ENCODE assay signal across 12 cellular contexts in genomic region chr22:46653596-46653995, GRCh38. TPM values are rescaled to one million over a fixed set of nuclear protein-coding genes. Genes with fewer than 3 reads are reported as not detected.
DNase-seq lines count a peak whose midpoint lies in the region; ATAC-seq, FAIRE-seq and TF ChIP-seq lines count a peak whose summit lies in the region.
"Had no signal": no experiment of that assay in that cellular context is flagged by ENCODE, and none has a peak within 500 bp of the region (broad histone marks: within the 10 kb centered on the region; RNA-seq: fewer than 3 reads in every experiment).

No MANE protein-coding gene starts in this region.

- H3K4me3 Mint-ChIP-seq in activated CD4-positive, alpha-beta memory T cell treated with anti-CD3 and anti-CD28 coated beads for 36 hours, result no peak overlapping the region
- no peak overlapping the region for H3K4me3 Mint-ChIP-seq in CD4-positive, alpha-beta memory T cell

- no peak overlapping the region for H2AFZ ChIP-seq in HepG2 (ENCODE audit: low read length)

- TF ChIP-seq POLR2A in HepG2 (IDR thresholded peaks at IDR 0.05; ENCODE audit: insufficient read depth in 1 of 2, low read depth in 2 of 2, low read length in 2 of 2), result no peak

- H3K36me3 ChIP-seq in BLaER1 (peaks cover 21% of the 10 kb centered on the region; the same call in 1 of the 2 replicates), GM06990 (ENCODE audit: control insufficient read depth, insufficient read depth, low read length) (no peaks in the 10 kb centered on the region), HepG2 (replicated peaks in 1 of 2; ENCODE audit: control insufficient read depth in 1 of 2, insufficient read depth in 2 of 2, low read length in 2 of 2) (no peaks in the 10 kb centered on the region)
- no peaks in the 10 kb centered on the region for H3K36me3 ChIP-seq in CD4-positive, alpha-beta memory T cell (ENCODE audit: insufficient read depth, low read length)

- intact Hi-C loops in activated CD4-positive, alpha-beta memory T cell treated with anti-CD3 and anti-CD28 coated beads for 36 hours (cut with micrococcal nuclease), result loop anchor here (1.0 kb wide), 1 partner anchor 21 kb away; no protein-coding TSS in a partner anchor
- intact Hi-C loops in HepG2 (cut with micrococcal nuclease; ENCODE audit: unreplicated experiment), result loop anchor here (2.0 to 5.0 kb wide), 2 partner anchors 41 to 76 kb away; no protein-coding TSS in a partner anchor
- intact Hi-C loops in CD4-positive, alpha-beta memory T cell (cut with micrococcal nuclease), result no loop called here

- peak overlapping the region; percentile 82 for H3K27ac Mint-ChIP-seq in activated CD4-positive, alpha-beta memory T cell treated with anti-CD3 and anti-CD28 coated beads for 36 hours
- no peak overlapping the region for H3K27ac Mint-ChIP-seq in CD4-positive, alpha-beta memory T cell

- no peak for ATAC-seq in HepG2
- no peak for ATAC-seq in GM21825 (IDR thresholded peaks at IDR 0.05; ENCODE audit: unreplicated experiment)
- ATAC-seq in GM19455 (IDR thresholded peaks at IDR 0.05; ENCODE audit: unreplicated experiment), result no peak

- H3K4me1 Mint-ChIP-seq in activated CD4-positive, alpha-beta memory T cell treated with anti-CD3 and anti-CD28 coated beads for 36 hours (ENCODE audit: low read depth), result peaks cover 28% of the 10 kb centered on the region
- H3K4me1 Mint-ChIP-seq in CD4-positive, alpha-beta memory T cell, result peaks cover 7 to 26% (median 16%) of the 10 kb centered on the region in 4 donors

- TF ChIP-seq RAD21 in HepG2 (CRISPR knock-in tag; IDR thresholded peaks at IDR 0.05), result no peak

- no peaks in the 10 kb centered on the region for H3K27me3 Mint-ChIP-seq in activated CD4-positive, alpha-beta memory T cell treated with anti-CD3 and anti-CD28 coated beads for 36 hours
- no peaks in the 10 kb centered on the region for H3K27me3 Mint-ChIP-seq in CD4-positive, alpha-beta memory T cell

- no peaks in the 10 kb centered on the region for H3K79me2 ChIP-seq in HepG2 (ENCODE audit: insufficient read depth, low read length)

- H4K20me1 ChIP-seq in BLaER1, result peaks cover 96% of the 10 kb centered on the region
- no peaks in the 10 kb centered on the region; the same call in 1 of the 2 replicates for H4K20me1 ChIP-seq in HepG2 (ENCODE audit: insufficient read depth, low read length)

- FAIRE-seq in HepG2 (lab: Jason Lieb, UNC), result no peak
- FAIRE-seq: colon had no signal

- H3K9ac ChIP-seq in BLaER1 (0 out of 2 replicates have a peak overlapping the region, but pooled peaks have one; percentile 8), HepG2 (ENCODE audit: insufficient read depth, low read depth, low read length) (peak overlapping the region; percentile 53; the same call in 1 of the 2 replicates)

- H3K4me3 ChIP-seq in BLaER1 (0 out of 2 replicates have a peak overlapping the region, but pooled peaks have one; percentile 28), GM06990 (replicated peaks; ENCODE audit: low read depth, low read length) (no peak overlapping the region), HepG2 (replicated peaks in 1 of 3; ENCODE audit: insufficient read depth in 1 of 3, low read depth in 2 of 3, low read length in 3 of 3) (no peak overlapping the region)
- H3K4me3 ChIP-seq in CD4-positive, alpha-beta memory T cell (ENCODE audit: low read length in 2 of 2), result no peak overlapping the region

- CTCF ChIA-PET in activated CD4-positive, alpha-beta memory T cell treated with anti-CD3 and anti-CD28 coated beads for 36 hours (lab: Charles Lee), result no interaction called here
- CTCF ChIA-PET in HepG2 (lab: Yijun Ruan, JAX; ENCODE audit: low intra/inter-chr PET ratio, low total read pairs), result no interaction called here
- CTCF ChIA-PET in CD4-positive, alpha-beta memory T cell (lab: Charles Lee; ENCODE audit: partially characterized antibody), result no interaction called here

- H3K9me3 Mint-ChIP-seq in activated CD4-positive, alpha-beta memory T cell treated with anti-CD3 and anti-CD28 coated beads for 36 hours, result no peaks in the 10 kb centered on the region
- no peaks in the 10 kb centered on the region for H3K9me3 Mint-ChIP-seq in CD4-positive, alpha-beta memory T cell

- peaks cover 93% of the 10 kb centered on the region for H3K4me1 ChIP-seq in BLaER1
- H3K4me1 ChIP-seq in HepG2 (ENCODE audit: insufficient read depth, low read length), result peaks cover 68% of the 10 kb centered on the region
- H3K4me1 ChIP-seq in CD4-positive, alpha-beta memory T cell (ENCODE audit: insufficient read depth, low read length), result peaks cover 11% of the 10 kb centered on the region

- peaks cover 2% of the 10 kb centered on the region for H3K36me3 Mint-ChIP-seq in activated CD4-positive, alpha-beta memory T cell treated with anti-CD3 and anti-CD28 coated beads for 36 hours
- no peaks in the 10 kb centered on the region for H3K36me3 Mint-ChIP-seq in CD4-positive, alpha-beta memory T cell

- H3K4me2 ChIP-seq in BLaER1 (peak overlapping the region; percentile 95), HepG2 (ENCODE audit: low read depth, low read length) (peak overlapping the region; percentile 92; the same call in 1 of the 2 replicates)

- no peaks in the 10 kb centered on the region for H3K9me3 ChIP-seq in BLaER1
- no peaks in the 10 kb centered on the region for H3K9me3 ChIP-seq in HepG2 (ENCODE audit: low read length)
- no peaks in the 10 kb centered on the region for H3K9me3 ChIP-seq in CD4-positive, alpha-beta memory T cell (ENCODE audit: control insufficient read depth in 1 of 2, low read length in 2 of 2)

- H3K27ac ChIP-seq in BLaER1, result peak overlapping the region; percentile 30; the same call in 1 of the 2 replicates
- peak overlapping the region; percentile 83 for H3K27ac ChIP-seq in HepG2 (ENCODE audit: extremely low read length, insufficient read depth, low read length)
- no peak overlapping the region for H3K27ac ChIP-seq in CD4-positive, alpha-beta memory T cell (ENCODE audit: low read depth, low read length)
- H3K27ac ChIP-seq: HL-60 had no signal

- TF ChIP-seq EP300 in HepG2 (IDR thresholded peaks at IDR 0.05; ENCODE audit: low read depth in 2 of 2, low read length in 2 of 2), result no peak
- TF ChIP-seq EP300 in HepG2 (CRISPR knock-in tag; IDR thresholded peaks at IDR 0.05; ENCODE audit: borderline replicate concordance), result no peak

- DNase-seq in GM06990 (ENCODE audit: extremely low read depth, insufficient read length), result peak; percentile 26
- DNase-seq in activated CD4-positive, alpha-beta memory T cell treated with anti-CD3 and anti-CD28 coated beads for 36 hours, result peak; percentile 79
- no peak for DNase-seq in HepG2 (ENCODE audit: low spot score)
- DNase-seq in CD4-positive, alpha-beta memory T cell, result no peak
- DNase-seq in COR-L47 (lab: John Stamatoyannopoulos, UW), result no peak
- DNase-seq: foreskin fibroblast, NCI-H1105 had no signal

- TF ChIP-seq CTCF in GM06990 (IDR thresholded peaks at IDR 0.05; ENCODE audit: insufficient read depth, low read length, poor library complexity, severe bottlenecking) (no peak), HepG2 (CRISPR knock-in tag; IDR thresholded peaks at IDR 0.05) (no peak)

- POLR2A ChIA-PET in activated CD4-positive, alpha-beta memory T cell treated with anti-CD3 and anti-CD28 coated beads for 36 hours (lab: Charles Lee), result no interaction called here
- POLR2A ChIA-PET in HepG2 (lab: Yijun Ruan, JAX), result interaction anchor here (1.5 to 2.0 kb wide), 2 partner anchors 41 to 78 kb away, joined by 4 to 12 read pairs; no protein-coding TSS in a partner anchor
- POLR2A ChIA-PET in CD4-positive, alpha-beta memory T cell (lab: Charles Lee; ENCODE audit: partially characterized antibody), result no interaction called here

- WGBS in HepG2 (ENCODE audit: low lambda C conversion rate), result 91% methylated on average over 4 of the region's 8 CpGs

- in situ Hi-C loops in HepG2 (cut with HindIII; ENCODE audit: extremely low pct_ligation_motif_present, low pct_unique_long_range_greater_than_20kb), result loop anchor here (25.0 kb wide), 1 partner anchor 91 kb away; no protein-coding TSS in a partner anchor

- H3K27me3 ChIP-seq in BLaER1 (no peaks in the 10 kb centered on the region), GM06990 (replicated peaks; ENCODE audit: control insufficient read depth, insufficient read depth, low read length) (no peaks in the 10 kb centered on the region), HepG2 (ENCODE audit: control insufficient read depth in 1 of 2, insufficient read depth in 2 of 2, low read length in 2 of 2) (no peaks in the 10 kb centered on the region)
- no peaks in the 10 kb centered on the region for H3K27me3 ChIP-seq in CD4-positive, alpha-beta memory T cell (ENCODE audit: insufficient read depth, low read length)

- no TSS peak for BruUV-seq in HepG2 (replicated peaks; lab: Mats Ljungman, UMichigan)

TF ChIP-seq in HepG2, 621 proteins besides CTCF, POLR2A, EP300 and RAD21 (continues in another document):
- TF ChIP-seq SMARCC2 (IDR thresholded peaks at IDR 0.05), result no peak
- TF ChIP-seq ZSCAN29 (CRISPR knock-in tag; conservative IDR thresholded peaks at IDR 0.05), result 0 out of 2 replicates have a peak, but pooled peaks have one; percentile 1

RNA-seq across cellular contexts. Expression of gene GRAMD4, which starts 33.4 kb away (rescaled TPM):
- total RNA-seq in activated CD4-positive, alpha-beta memory T cell treated with anti-CD3 and anti-CD28 coated beads for 36 hours, result 10 to 100 TPM; 50.4 to 52.0 TPM
- 12.9 and 15.7 TPM in 2 replicates for total RNA-seq in HepG2 (2016; rRNA removed; fragmentation: Illumina TruSeq; extraction: Trizol)
- 14.1 and 16.3 TPM in 2 replicates for total RNA-seq in HepG2 (2016; cell fraction: cytosol; rRNA removed; fragmentation: Illumina TruSeq; extraction: Trizol; ENCODE audit: low read depth)
- total RNA-seq in HepG2 (2016; cell fraction: insoluble cytoplasmic fraction; rRNA removed; fragmentation: Illumina TruSeq; extraction: Trizol), result 6.4 and 16.5 TPM in 2 replicates
- total RNA-seq in HepG2 (2016; cell fraction: membrane; rRNA removed; fragmentation: Illumina TruSeq; extraction: Trizol), result 12.4 and 12.8 TPM in 2 replicates
- 23.1 and 33.6 TPM in 2 replicates for total RNA-seq in HepG2 (2016; cell fraction: nucleus; rRNA removed; fragmentation: Illumina TruSeq; extraction: Trizol)
- 15.2 and 16.8 TPM in 2 replicates for polyA plus RNA-seq in HepG2 (2011; rRNA removed)
- polyA plus RNA-seq in HepG2 (2011; cell fraction: cytosol; rRNA removed), result 9.6 and 13.3 TPM in 2 replicates
- polyA plus RNA-seq in HepG2 (2011; cell fraction: nucleus; rRNA removed), result 31.6 and 32.7 TPM in 2 replicates
- polyA plus RNA-seq in HepG2 (2012), result 11.1 and 12.7 TPM in 2 replicates
- polyA plus RNA-seq in HepG2 (2016; cell fraction: cytosol; fragmentation: Illumina TruSeq; extraction: Trizol; ENCODE audit: low read depth), result 2.2 and 2.8 TPM in 2 replicates
- 5.3 and 6.3 TPM in 2 replicates for polyA plus RNA-seq in HepG2 (2016; cell fraction: insoluble cytoplasmic fraction; fragmentation: Illumina TruSeq; extraction: Trizol; ENCODE audit: low read depth)
- 4.4 and 6.1 TPM in 2 replicates for polyA plus RNA-seq in HepG2 (2016; cell fraction: membrane; fragmentation: Illumina TruSeq; extraction: Trizol; ENCODE audit: low read depth)
- 20.4 and 22.4 TPM in 2 replicates for polyA plus RNA-seq in HepG2 (2016; cell fraction: nucleus; fragmentation: Illumina TruSeq; extraction: Trizol; ENCODE audit: insufficient read depth, low read depth)
- 27.9 and 38.7 TPM in 2 replicates for polyA minus RNA-seq in HepG2 (2011; rRNA and poly(A)+ RNA removed; ENCODE audit: low replicate concordance)
- polyA minus RNA-seq in HepG2 (2011; cell fraction: cytosol; rRNA and poly(A)+ RNA removed), result 10.0 and 13.9 TPM in 2 replicates
- 18.5 and 30.2 TPM in 2 replicates for polyA minus RNA-seq in HepG2 (2011; cell fraction: nucleus; rRNA and poly(A)+ RNA removed)
- total RNA-seq in CD4-positive, alpha-beta memory T cell, result 10 to 100 TPM; 16.1 to 19.6 TPM
- polyA plus RNA-seq in CD4-positive, alpha-beta memory T cell, result 1 to 10 TPM in 1 of 2 donors, under 1 TPM in 1; 0.73 to 7.2 TPM

Comparison
In these comparisons a context has a peak if more than half of its experiments do, and no peak if none do; other contexts are left out.
1. DNase-seq: peak in GM06990 (single experiment) and activated CD4-positive, alpha-beta memory T cell treated with anti-CD3 and anti-CD28 coated beads for 36 hours (single experiment); none in HepG2 (single experiment), CD4-positive, alpha-beta memory T cell (0 of 5) and COR-L47 (single experiment).